20 cellular contexts compared by ENCODE assay signal in genomic region chr15:94476681-94477080, GRCh38.
"Had no signal": no experiment of that assay in that cellular context is flagged by ENCODE, and none has a peak within 500 bp of the region (broad histone marks: within the 10 kb centered on the region; RNA-seq: fewer than 3 reads in every experiment).

No MANE protein-coding gene starts in this region.

- H3K9me3 ChIP-seq: MG63 had no signal

- H3K36me3 ChIP-seq: MG63 had no signal

- H3K27me3 ChIP-seq: MG63 had no signal

- H3K4me3 ChIP-seq: MG63, SK-N-MC had no signal

- DNase-seq: IMR-90; MG63; NCI-H1092; NCI-H1105 treated with DMSO at 0.1 percent for 48 hours; NCI-H1417 treated with DMSO at 0.1 percent for 48 hours; NCI-H146; NCI-H1694 treated with DMSO at 0.1 percent for 48 hours; NCI-H1930; NCI-H2081; NCI-H2107; NCI-H2227 treated with DMSO at 0.1 percent for 48 hours; NCI-H524; NCI-H526 treated with DMSO at 0.1 percent for 48 hours; NCI-H748 treated with DMSO at 0.1 percent for 48 hours; NK-92 treated with Interleukin-12 subunit alpha and Interleukin-12 subunit beta, amount 100 ng/mL, for 24 hours; PC-3; SHP77 had no signal

- H3K27ac ChIP-seq: KMS-11, RWPE1, SK-N-MC had no signal
